In the genomic region with DNA sequence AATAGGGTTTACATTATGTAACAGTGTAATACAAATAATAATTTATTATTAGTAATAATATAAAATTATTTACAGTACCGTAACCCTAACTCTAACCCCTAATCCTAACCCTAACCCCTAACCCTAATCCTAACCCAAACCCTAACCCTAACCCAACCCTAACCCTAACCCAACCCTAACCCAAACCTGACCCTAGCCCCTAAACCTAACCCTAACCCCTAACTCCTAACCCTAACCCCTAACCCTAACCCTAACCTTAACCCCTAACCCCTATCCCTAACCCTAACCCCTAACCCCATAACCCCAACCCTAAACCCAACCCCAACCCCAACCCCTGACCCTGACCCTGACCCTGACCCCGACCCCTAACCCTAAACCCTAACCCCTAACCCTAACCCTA, we compare ENCODE assay signal across 8 cellular contexts. TPM values are rescaled to one million over a fixed set of nuclear protein-coding genes. Genes with fewer than 3 reads are reported as not detected.
"Had no signal": no experiment of that assay in that cellular context is flagged by ENCODE, and none has a peak within 500 bp of the region (broad histone marks: within the 10 kb centered on the region; RNA-seq: fewer than 3 reads in every experiment).

No MANE protein-coding gene starts in this region.

- H3K9me3 Mint-ChIP-seq: IgD-negative memory B cell had no signal

- H3K27ac Mint-ChIP-seq: IgD-negative memory B cell had no signal

- H3K4me1 ChIP-seq: HAP-1 had no signal

- H3K4me3 Mint-ChIP-seq: IgD-negative memory B cell had no signal

- H3K9me3 ChIP-seq: HAP-1 had no signal

- H3K36me3 Mint-ChIP-seq: IgD-negative memory B cell had no signal

- H3K4me1 Mint-ChIP-seq: IgD-negative memory B cell had no signal

- ATAC-seq: HCT116, HepG2 had no signal

- H3K36me3 ChIP-seq: HAP-1 had no signal

- H3K27me3 Mint-ChIP-seq: IgD-negative memory B cell had no signal

- H3K4me3 ChIP-seq: HAP-1 had no signal

- H3K27ac ChIP-seq: HL-60 had no signal

- DNase-seq: GOT3, H7, KG1 had no signal

RNA-seq across cellular contexts. Expression of a gene that starts 45.7 kb away (rescaled TPM):
- total RNA-seq: HepG2 had no signal
- polyA plus RNA-seq: HepG2 had no signal
